Comparison of ENCODE assay signal across 17 cellular contexts in genomic region chr2:66683599-66683998, GRCh38.
"Had no signal": no experiment of that assay in that cellular context is flagged by ENCODE, and none has a peak within 500 bp of the region (broad histone marks: within the 10 kb centered on the region; RNA-seq: fewer than 3 reads in every experiment).

No MANE protein-coding gene starts in this region.

- DNase-seq: activated B cell treated with CpG ODN at 0.5 μM for 24 hours; activated CD4-positive, alpha-beta T cell treated with anti-CD3 and anti-CD28 coated beads for 48 hours; activated CD8-positive, alpha-beta memory T cell treated with anti-CD3 and anti-CD28 coated beads for 24 hours; activated naive CD8-positive, alpha-beta T cell treated with anti-CD3 and anti-CD28 coated beads, Interleukin-2, amount 10 ng/mL, durations not matched to agents 7 days and 5 days; anterior cingulate cortex; dorsolateral prefrontal cortex; glutamatergic neuron; immature natural killer cell; left lung; mesenchymal stem cell; psoas muscle; T-helper 17 cell had no signal

- H3K4me3 Mint-ChIP-seq: activated B cell treated with CpG ODN at 0.5 μM for 24 hours; activated naive CD8-positive, alpha-beta T cell treated with anti-CD3 and anti-CD28 coated beads, Interleukin-2, amount 10 ng/mL, durations not matched to agents 7 days and 5 days; immature natural killer cell; neural crest cell; stimulated activated naive CD8-positive, alpha-beta T cell treated with anti-CD3 and anti-CD28 coated beads, Interleukin-15, Interleukin-2, amounts not matched to agents 100 ng/mL and 50 ng/mL, for 24 hours; T-helper 17 cell; type B pancreatic cell had no signal

- ATAC-seq: left lung, psoas muscle, sciatic nerve, T-helper 17 cell had no signal

- H3K4me1 ChIP-seq: left lung, psoas muscle, suprapubic skin had no signal

- H3K9me3 ChIP-seq: left lung, psoas muscle, suprapubic skin had no signal

- H3K27me3 Mint-ChIP-seq: activated naive CD8-positive, alpha-beta T cell treated with anti-CD3 and anti-CD28 coated beads, Interleukin-2, amount 10 ng/mL, durations not matched to agents 7 days and 5 days; stimulated activated naive CD8-positive, alpha-beta T cell treated with anti-CD3 and anti-CD28 coated beads, Interleukin-15, Interleukin-2, amounts not matched to agents 100 ng/mL and 50 ng/mL, for 24 hours; T-helper 17 cell; type B pancreatic cell had no signal

- H3K27ac ChIP-seq: dorsolateral prefrontal cortex, left lung, psoas muscle, suprapubic skin had no signal

- H3K36me3 Mint-ChIP-seq: activated naive CD8-positive, alpha-beta T cell treated with anti-CD3 and anti-CD28 coated beads, Interleukin-2, amount 10 ng/mL, durations not matched to agents 7 days and 5 days; immature natural killer cell; type B pancreatic cell had no signal

- H3K4me1 Mint-ChIP-seq: activated B cell treated with CpG ODN at 0.5 μM for 24 hours; activated naive CD8-positive, alpha-beta T cell treated with anti-CD3 and anti-CD28 coated beads, Interleukin-2, amount 10 ng/mL, durations not matched to agents 7 days and 5 days; immature natural killer cell; T-helper 17 cell had no signal

- H3K27ac Mint-ChIP-seq: activated B cell treated with CpG ODN at 0.5 μM for 24 hours; activated naive CD8-positive, alpha-beta T cell treated with anti-CD3 and anti-CD28 coated beads, Interleukin-2, amount 10 ng/mL, durations not matched to agents 7 days and 5 days; immature natural killer cell; stimulated activated naive CD8-positive, alpha-beta T cell treated with anti-CD3 and anti-CD28 coated beads, Interleukin-15, Interleukin-2, amounts not matched to agents 100 ng/mL and 50 ng/mL, for 24 hours; T-helper 17 cell; type B pancreatic cell had no signal

- H3K27me3 ChIP-seq: left lung, suprapubic skin had no signal

- H3K36me3 ChIP-seq: left lung, suprapubic skin had no signal

- H3K9me3 Mint-ChIP-seq: activated B cell treated with CpG ODN at 0.5 μM for 24 hours; activated naive CD8-positive, alpha-beta T cell treated with anti-CD3 and anti-CD28 coated beads, Interleukin-2, amount 10 ng/mL, durations not matched to agents 7 days and 5 days; neural crest cell; stimulated activated naive CD8-positive, alpha-beta T cell treated with anti-CD3 and anti-CD28 coated beads, Interleukin-15, Interleukin-2, amounts not matched to agents 100 ng/mL and 50 ng/mL, for 24 hours; type B pancreatic cell had no signal

- H3K4me3 ChIP-seq: dorsolateral prefrontal cortex, left lung, psoas muscle, suprapubic skin had no signal
